22 cellular contexts compared by ENCODE assay signal in the genomic region with DNA sequence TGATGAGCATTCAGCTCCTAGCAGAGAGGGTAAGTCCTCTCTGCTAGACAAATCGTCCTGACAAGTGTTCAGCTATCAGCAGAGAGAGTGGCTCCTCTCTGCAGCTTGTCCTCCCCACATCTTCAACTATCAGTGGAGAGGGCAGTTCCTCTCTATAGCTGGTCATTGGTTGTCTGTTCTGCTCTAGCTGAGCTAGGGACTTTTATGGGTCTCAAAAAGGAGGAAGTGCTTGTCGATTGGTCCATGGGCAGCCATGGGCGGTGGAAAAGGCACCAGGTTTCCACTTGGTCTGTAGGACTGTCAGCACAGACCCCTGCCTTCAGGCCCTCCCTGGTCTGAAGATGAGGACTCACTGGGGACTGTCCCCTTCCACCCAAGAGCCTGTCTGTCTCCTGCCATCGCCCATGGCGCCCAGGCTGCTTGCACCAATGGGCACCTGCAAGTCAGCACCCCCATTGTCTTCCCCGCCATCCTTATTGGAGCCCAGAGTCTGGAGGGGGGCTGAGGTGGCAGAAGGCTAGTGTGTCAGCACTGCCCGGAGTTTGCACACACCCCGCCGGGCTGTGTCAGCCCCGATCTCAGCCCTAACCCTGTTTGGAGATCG.
A peak's percentile ranks its signal among the peaks of the same experiment; 100 is the strongest.
DNase-seq lines count a peak whose midpoint lies in the region; ATAC-seq and TF ChIP-seq lines count a peak whose summit lies in the region.
"Had no signal": no experiment of that assay in that cellular context is flagged by ENCODE, and none has a peak within 500 bp of the region (broad histone marks: within the 10 kb centered on the region; RNA-seq: fewer than 3 reads in every experiment).

No MANE protein-coding gene starts in this region.

- 80% methylated on average over 1 of the region's 11 CpGs; no CpG with 5 or more reads in 1 of the 2 donors for WGBS in gastroesophageal sphincter (ENCODE audit: low coverage in 1 of 2), 2 donors
- 88 to 94% methylated on average over 11 of the region's 11 CpGs for WGBS in sigmoid colon, 2 donors

- intact Hi-C loops in left ventricle myocardium inferior (cut with micrococcal nuclease), result no loop called here
- intact Hi-C loops in Right ventricle myocardium superior (cut with DNase I), result no loop called here
- intact Hi-C loops in sigmoid colon (cut with DNase I), result no loop called here

- no peak for TF ChIP-seq CTCF in left ventricle myocardium inferior (IDR thresholded peaks at IDR 0.05; ENCODE audit: borderline replicate concordance)
- no peak for TF ChIP-seq CTCF in gastroesophageal sphincter (IDR thresholded peaks at IDR 0.05)
- TF ChIP-seq CTCF in sigmoid colon (IDR thresholded peaks at IDR 0.05), result no peak

- TF ChIP-seq POLR2A in gastroesophageal sphincter (IDR thresholded peaks at IDR 0.05), result no peak
- TF ChIP-seq POLR2A in sigmoid colon (IDR thresholded peaks at IDR 0.05), result no peak

- ATAC-seq in Right ventricle myocardium superior (ENCODE audit: poor library complexity), result no peak
- ATAC-seq in gastroesophageal sphincter, result peak; percentile 12
- ATAC-seq in HG03520 (IDR thresholded peaks at IDR 0.05; ENCODE audit: unreplicated experiment), result no peak
- ATAC-seq in GM21576 (IDR thresholded peaks at IDR 0.05; ENCODE audit: unreplicated experiment), result no peak
- ATAC-seq: PC-3 had no signal

- H3K36me3 ChIP-seq in left ventricle myocardium inferior (no peaks in the 10 kb centered on the region), gastroesophageal sphincter (no peaks in the 10 kb centered on the region), sigmoid colon (no peaks in the 10 kb centered on the region)

- no peak overlapping the region for H3K27ac ChIP-seq in left ventricle myocardium inferior (replicated peaks)
- H3K27ac ChIP-seq in gastroesophageal sphincter, result no peak overlapping the region
- H3K27ac ChIP-seq in sigmoid colon, result no peak overlapping the region
- H3K27ac ChIP-seq: 22Rv1 had no signal

- DNase-seq in left ventricle myocardium inferior (peak; percentile 5), Right ventricle myocardium superior (no peak), sigmoid colon (peak; percentile 47), ACHN (no peak)
- DNase-seq: Calu3; DMS79 treated with DMSO at 0.1 percent for 48 hours; GF-D8; Karpas-422; NCI-H1105; NCI-H1436 treated with DMSO at 0.1 percent for 48 hours; NCI-H187 treated with DMSO at 0.1 percent for 48 hours; NCI-H2107; NCI-H446; NCI-H524 treated with DMSO at 0.1 percent for 48 hours; NCI-H774; NK-92 treated with Interleukin-12 subunit alpha and Interleukin-12 subunit beta, amount 100 ng/mL, for 24 hours; PC-3; SHP77 had no signal

- H3K27me3 ChIP-seq in left ventricle myocardium inferior (ENCODE audit: low read depth) (no peaks in the 10 kb centered on the region), gastroesophageal sphincter (no peaks in the 10 kb centered on the region), sigmoid colon (no peaks in the 10 kb centered on the region)

- H3K4me3 ChIP-seq in left ventricle myocardium inferior (no peak overlapping the region), gastroesophageal sphincter (no peak overlapping the region), sigmoid colon (no peak overlapping the region)

- TF ChIP-seq EP300 in gastroesophageal sphincter (IDR thresholded peaks at IDR 0.05), result no peak
- no peak for TF ChIP-seq EP300 in sigmoid colon (IDR thresholded peaks at IDR 0.05)

- in situ Hi-C loops in ACHN (cut with HindIII; ENCODE audit: low pct_ligation_motif_present, low pct_unique_long_range_greater_than_20kb, low sequenced_read_pairs), result no loop called here

- no peaks in the 10 kb centered on the region for H3K4me1 ChIP-seq in left ventricle myocardium inferior
- peaks cover 0 to 4% (median 0%) of the 10 kb centered on the region in 3 donors for H3K4me1 ChIP-seq in gastroesophageal sphincter
- no peaks in the 10 kb centered on the region for H3K4me1 ChIP-seq in sigmoid colon

- H3K9me3 ChIP-seq in left ventricle myocardium inferior (replicated peaks) (no peaks in the 10 kb centered on the region), gastroesophageal sphincter (peaks cover 0 to 3% (median 0%) of the 10 kb centered on the region in 3 donors), sigmoid colon (no peaks in the 10 kb centered on the region)

Comparison
In these comparisons a context has a peak if more than half of its experiments do, and no peak if none do; other contexts are left out.
1. DNase-seq: peak in left ventricle myocardium inferior (single experiment) and sigmoid colon (single experiment); none in Right ventricle myocardium superior (single experiment) and ACHN (single experiment).